12 cellular contexts compared by ENCODE assay signal in the genomic region with DNA sequence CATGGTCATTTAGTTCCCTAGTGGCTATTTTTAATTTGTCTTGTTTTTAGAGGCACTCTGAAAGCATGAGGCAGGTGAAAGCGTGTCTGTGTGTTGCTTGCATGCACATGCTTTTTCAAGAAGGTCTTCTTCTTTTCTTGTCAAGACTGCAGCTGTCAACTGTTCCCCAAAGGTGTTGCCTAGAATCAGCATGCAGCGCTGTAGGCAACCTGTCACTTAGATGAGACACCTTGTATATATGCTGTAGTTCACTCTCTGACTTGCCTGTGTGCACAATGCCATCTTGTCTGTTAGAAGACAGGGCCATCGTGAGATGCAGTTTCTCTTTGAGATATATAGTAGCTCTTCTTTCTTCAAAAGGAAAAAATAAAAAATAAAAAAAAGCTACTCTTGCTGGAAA.
A peak's percentile ranks its signal among the peaks of the same experiment; 100 is the strongest.
DNase-seq lines count a peak whose midpoint lies in the region; TF ChIP-seq lines count a peak whose summit lies in the region.
"Had no signal": no experiment of that assay in that cellular context is flagged by ENCODE, and none has a peak within 500 bp of the region (broad histone marks: within the 10 kb centered on the region; RNA-seq: fewer than 3 reads in every experiment).

No MANE protein-coding gene starts in this region.

- no peaks in the 10 kb centered on the region for H3K36me3 Mint-ChIP-seq in activated naive CD4-positive, alpha-beta T cell treated with anti-CD3 and anti-CD28 coated beads, Interleukin-2, amount 10 ng/mL, durations not matched to agents 7 days and 5 days
- H3K36me3 Mint-ChIP-seq: CD8-positive, alpha-beta memory T cell had no signal

- H3K4me1 Mint-ChIP-seq in activated naive CD4-positive, alpha-beta T cell treated with anti-CD3 and anti-CD28 coated beads, Interleukin-2, amount 10 ng/mL, durations not matched to agents 7 days and 5 days: no peaks in the 10 kb centered on the region
- H3K4me1 Mint-ChIP-seq: CD8-positive, alpha-beta memory T cell had no signal

- peak overlapping the region; percentile 53 for H3K27ac ChIP-seq in VCaP
- H3K27ac ChIP-seq: A549, HL-60 had no signal

- no peak overlapping the region for H3K4me3 Mint-ChIP-seq in activated naive CD4-positive, alpha-beta T cell treated with anti-CD3 and anti-CD28 coated beads, Interleukin-2, amount 10 ng/mL, durations not matched to agents 7 days and 5 days
- H3K4me3 Mint-ChIP-seq: CD8-positive, alpha-beta memory T cell had no signal

- TF ChIP-seq CTCF in VCaP (conservative IDR thresholded peaks at IDR 0.05): no peak

- peak; percentile 70 for DNase-seq in NCI-H510A treated with DMSO at 0.1 percent for 48 hours (lab: John Stamatoyannopoulos, UW)
- DNase-seq in NCI-H510A (lab: John Stamatoyannopoulos, UW): no peak
- peak; percentile 25 for DNase-seq in COLO668 (lab: John Stamatoyannopoulos, UW; ENCODE audit: unreplicated experiment)
- DNase-seq in DMS53 treated with DMSO at 0.1 percent for 48 hours (lab: John Stamatoyannopoulos, UW; ENCODE audit: unreplicated experiment): peak; percentile 33
- no peak for DNase-seq in activated naive CD4-positive, alpha-beta T cell treated with anti-CD3 and anti-CD28 coated beads, Interleukin-2, amount 10 ng/mL, durations not matched to agents 7 days and 5 days
- DNase-seq in NCI-H524 (lab: John Stamatoyannopoulos, UW): no peak
- DNase-seq: CD8-positive, alpha-beta memory T cell; DND-41; GDM1 had no signal

- no peaks in the 10 kb centered on the region for H3K27me3 Mint-ChIP-seq in activated naive CD4-positive, alpha-beta T cell treated with anti-CD3 and anti-CD28 coated beads, Interleukin-2, amount 10 ng/mL, durations not matched to agents 7 days and 5 days
- H3K27me3 Mint-ChIP-seq: CD8-positive, alpha-beta memory T cell had no signal

- CTCF ChIA-PET in activated naive CD4-positive, alpha-beta T cell treated with anti-CD3 and anti-CD28 coated beads, Interleukin-2, amount 10 ng/mL, durations not matched to agents 7 days and 5 days (lab: Charles Lee): no interaction called here

- H3K9me3 Mint-ChIP-seq in activated naive CD4-positive, alpha-beta T cell treated with anti-CD3 and anti-CD28 coated beads, Interleukin-2, amount 10 ng/mL, durations not matched to agents 7 days and 5 days: no peaks in the 10 kb centered on the region

- no peak overlapping the region for H3K27ac Mint-ChIP-seq in activated naive CD4-positive, alpha-beta T cell treated with anti-CD3 and anti-CD28 coated beads, Interleukin-2, amount 10 ng/mL, durations not matched to agents 7 days and 5 days
- H3K27ac Mint-ChIP-seq: CD8-positive, alpha-beta memory T cell had no signal

Comparison
In these comparisons a context has a peak if more than half of its experiments do, and no peak if none do; other contexts are left out.
1. DNase-seq: peak in NCI-H510A treated with DMSO at 0.1 percent for 48 hours (single experiment), COLO668 (single experiment) and DMS53 treated with DMSO at 0.1 percent for 48 hours (single experiment); none in NCI-H510A (single experiment), activated naive CD4-positive, alpha-beta T cell treated with anti-CD3 and anti-CD28 coated beads, Interleukin-2, amount 10 ng/mL, durations not matched to agents 7 days and 5 days (single experiment) and NCI-H524 (0 of 2).